In the genomic region with DNA sequence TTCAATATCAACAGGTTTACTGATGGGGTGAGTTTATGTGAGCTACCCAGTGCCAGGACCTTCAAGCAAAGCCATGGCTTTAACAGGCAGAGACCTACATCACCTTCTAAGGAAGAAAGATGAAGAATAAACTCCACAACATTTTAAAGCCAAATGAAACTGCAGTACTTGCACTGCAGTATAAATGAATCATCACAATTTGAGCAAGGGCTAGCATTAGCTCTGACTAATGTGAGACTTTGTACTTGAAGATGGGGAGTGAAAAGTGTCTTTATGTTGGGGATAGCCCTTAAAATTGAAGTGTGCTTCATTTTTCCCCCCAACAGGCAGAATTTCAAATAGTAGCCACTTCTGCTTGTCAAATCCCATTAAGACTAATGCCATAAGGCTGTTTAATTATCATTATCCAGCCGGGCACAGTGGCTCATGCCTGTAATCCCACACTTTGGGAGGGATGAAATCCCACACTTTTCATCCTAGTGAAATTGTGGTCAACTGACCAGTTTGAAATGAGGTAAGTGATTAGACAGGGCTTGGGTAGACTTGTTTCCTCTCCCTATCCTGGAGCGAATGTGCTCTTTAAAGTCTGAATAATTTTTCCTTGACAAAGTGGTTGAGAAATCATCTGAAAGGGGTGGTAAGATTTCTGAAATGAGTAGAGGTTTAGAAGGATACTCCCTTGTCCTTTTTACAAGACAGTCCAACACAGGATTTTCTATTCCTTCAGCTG, we compare ENCODE assay signal across 20 cellular contexts. TPM values are rescaled to one million over a fixed set of nuclear protein-coding genes. Genes with fewer than 3 reads are reported as not detected.
DNase-seq lines count a peak whose midpoint lies in the region; ATAC-seq and TF ChIP-seq lines count a peak whose summit lies in the region.
"Had no signal": no experiment of that assay in that cellular context is flagged by ENCODE, and none has a peak within 500 bp of the region (broad histone marks: within the 10 kb centered on the region; RNA-seq: fewer than 3 reads in every experiment).

No MANE protein-coding gene starts in this region.

- POLR2A ChIA-PET in MCF 10A (lab: Yijun Ruan, JAX) (no interaction called here), RWPE1 (lab: Yijun Ruan, JAX; ENCODE audit: low non-redundant PET) (no interaction called here)

- WGBS in mammary epithelial cell (ENCODE audit: low coverage, missing lambda C conversion rate) = 92% methylated on average over 2 of the region's 2 CpGs

- H3K9ac ChIP-seq in mammary epithelial cell (ENCODE audit: insufficient read depth, low read length) = no peak overlapping the region

- peaks cover 22% of the 10 kb centered on the region for H3K36me3 Mint-ChIP-seq in MCF 10A (ENCODE audit: insufficient read depth, unreplicated experiment)
- H3K36me3 Mint-ChIP-seq in activated naive CD8-positive, alpha-beta T cell treated with anti-CD3 and anti-CD28 coated beads for 36 hours = peaks cover 23% of the 10 kb centered on the region
- H3K36me3 Mint-ChIP-seq in GM23338 (ENCODE audit: low read depth) = peaks cover 15% of the 10 kb centered on the region

- H3K4me1 Mint-ChIP-seq in MCF 10A (ENCODE audit: insufficient read depth, unreplicated experiment) (peaks cover 13% of the 10 kb centered on the region), GM23338 (peaks cover 5% of the 10 kb centered on the region; the same call in 1 of the 3 replicates)
- H3K4me1 Mint-ChIP-seq in activated naive CD8-positive, alpha-beta T cell treated with anti-CD3 and anti-CD28 coated beads for 36 hours = peaks cover 25% of the 10 kb centered on the region

- H3K4me3 Mint-ChIP-seq in MCF 10A (ENCODE audit: unreplicated experiment) = no peak overlapping the region
- H3K4me3 Mint-ChIP-seq in activated naive CD8-positive, alpha-beta T cell treated with anti-CD3 and anti-CD28 coated beads for 36 hours = no peak overlapping the region
- no peak overlapping the region for H3K4me3 Mint-ChIP-seq in GM23338
- H3K4me3 Mint-ChIP-seq: activated B cell treated with CpG ODN at 0.5 μM for 24 hours; IgD-negative memory B cell; nephron; stimulated activated naive B cell treated with anti-CD40 and anti-IgM and Interleukin-4, amounts not matched to agents 10 μg/mL and 1 μg/mL and 100 μg/mL, for 72 hours had no signal

- H3K36me3 ChIP-seq in mammary epithelial cell (ENCODE audit: insufficient read depth, low read length) (peaks cover 4% of the 10 kb centered on the region), GM23338 (ENCODE audit: insufficient read depth) (peaks cover 5% of the 10 kb centered on the region; the same call in 1 of the 2 replicates)

- H3K27ac ChIP-seq in mammary epithelial cell (ENCODE audit: insufficient read depth, low read depth, low read length) = no peak overlapping the region
- no peak overlapping the region for H3K27ac ChIP-seq in GM23338 (ENCODE audit: low read depth)
- no peak overlapping the region for H3K27ac ChIP-seq in RWPE1
- H3K27ac ChIP-seq: left ventricle myocardium inferior had no signal

- H3K9me3 Mint-ChIP-seq in MCF 10A (ENCODE audit: unreplicated experiment) = no peaks in the 10 kb centered on the region
- no peaks in the 10 kb centered on the region for H3K9me3 Mint-ChIP-seq in activated naive CD8-positive, alpha-beta T cell treated with anti-CD3 and anti-CD28 coated beads for 36 hours
- no peaks in the 10 kb centered on the region; the same call in 2 of the 3 replicates for H3K9me3 Mint-ChIP-seq in GM23338
- H3K9me3 Mint-ChIP-seq: activated B cell treated with CpG ODN at 0.5 μM for 24 hours; IgD-negative memory B cell; stimulated activated naive B cell treated with anti-CD40 and anti-IgM and Interleukin-4, amounts not matched to agents 10 μg/mL and 1 μg/mL and 100 μg/mL, for 72 hours had no signal

- H4K20me1 ChIP-seq in mammary epithelial cell (ENCODE audit: insufficient read depth, low read length) (no peaks in the 10 kb centered on the region), GM23338 (replicated peaks; ENCODE audit: insufficient read depth) (no peaks in the 10 kb centered on the region)

- H3K4me2 ChIP-seq in mammary epithelial cell (ENCODE audit: insufficient read depth, low read depth, low read length) (no peak overlapping the region), GM23338 (no peak overlapping the region)

- in situ Hi-C loops in mammary epithelial cell (cut with MboI; ENCODE audit: low sequenced_read_pairs in 2 of 2) = no loop called here

- H3K27me3 Mint-ChIP-seq in MCF 10A (ENCODE audit: insufficient read depth, unreplicated experiment) (peaks cover 61% of the 10 kb centered on the region), GM23338 (ENCODE audit: insufficient read depth, low read depth, poor library complexity) (no peaks in the 10 kb centered on the region)
- H3K27me3 Mint-ChIP-seq in activated naive CD8-positive, alpha-beta T cell treated with anti-CD3 and anti-CD28 coated beads for 36 hours = no peaks in the 10 kb centered on the region
- H3K27me3 Mint-ChIP-seq: activated B cell treated with CpG ODN at 0.5 μM for 24 hours had no signal

- peaks cover 4% of the 10 kb centered on the region for H3K27me3 ChIP-seq in mammary epithelial cell (ENCODE audit: insufficient read depth, low read length)
- H3K27me3 ChIP-seq in GM23338 (ENCODE audit: insufficient read depth) = no peaks in the 10 kb centered on the region

- H3K27ac Mint-ChIP-seq in MCF 10A (ENCODE audit: low read depth, unreplicated experiment) (no peak overlapping the region), GM23338 (no peak overlapping the region)
- H3K27ac Mint-ChIP-seq in activated naive CD8-positive, alpha-beta T cell treated with anti-CD3 and anti-CD28 coated beads for 36 hours = peak overlapping the region; percentile 29
- H3K27ac Mint-ChIP-seq: activated B cell treated with CpG ODN at 0.5 μM for 24 hours; IgD-negative memory B cell; nephron; stimulated activated naive B cell treated with anti-CD40 and anti-IgM and Interleukin-4, amounts not matched to agents 10 μg/mL and 1 μg/mL and 100 μg/mL, for 72 hours had no signal

- H2AFZ ChIP-seq in mammary epithelial cell (ENCODE audit: low read depth, low read length) = no peak overlapping the region
- H2AFZ ChIP-seq in GM23338 = no peak overlapping the region

- BruUV-seq in mammary epithelial cell (replicated peaks; lab: Mats Ljungman, UMichigan) = no TSS peak
- no TSS peak for BruUV-seq in MCF 10A (replicated peaks; lab: Mats Ljungman, UMichigan)

- H3K4me1 ChIP-seq in mammary epithelial cell (ENCODE audit: insufficient read depth, low read length) = no peaks in the 10 kb centered on the region
- H3K4me1 ChIP-seq in GM23338 (ENCODE audit: insufficient read depth) = no peaks in the 10 kb centered on the region

- H3K4me3 ChIP-seq in mammary epithelial cell (replicated peaks in 1 of 3; ENCODE audit: insufficient read depth in 1 of 3, low read depth in 2 of 3, low read length in 3 of 3) = no peak overlapping the region
- H3K4me3 ChIP-seq in fibroblast of villous mesenchyme (ENCODE audit: low read depth, low read length) = no peak overlapping the region
- no peak overlapping the region for H3K4me3 ChIP-seq in GM23338
- H3K4me3 ChIP-seq: left ventricle myocardium inferior had no signal

- H3K9me3 ChIP-seq in mammary epithelial cell (replicated peaks; ENCODE audit: insufficient read depth, low read length) = no peaks in the 10 kb centered on the region
- H3K9me3 ChIP-seq: left ventricle myocardium inferior had no signal

- intact Hi-C loops in mammary epithelial cell (cut with micrococcal nuclease) = no loop called here
- intact Hi-C loops in MCF 10A (cut with micrococcal nuclease) = no loop called here

- CTCF ChIA-PET in mammary epithelial cell (lab: Charles Lee; ENCODE audit: low non-redundant PET) (no interaction called here), MCF 10A (lab: Yijun Ruan, JAX) (no interaction called here), RWPE1 (lab: Yijun Ruan, JAX) (interaction anchor here (0.5 kb wide), 1 partner anchor 1167 kb away, joined by 3 read pairs; no protein-coding TSS in a partner anchor)

- peak; percentile 25 for DNase-seq in mammary epithelial cell
- DNase-seq in MCF 10A (ENCODE audit: unreplicated experiment) = no peak
- no peak for DNase-seq in activated naive CD8-positive, alpha-beta T cell treated with anti-CD3 and anti-CD28 coated beads for 36 hours
- peak; percentile 20 for DNase-seq in fibroblast of villous mesenchyme (ENCODE audit: low read depth)
- no peak for DNase-seq in iPS-NIHi7 (ENCODE audit: extremely low spot score)
- no peak for DNase-seq in GM23338 (ENCODE audit: low spot score)
- DNase-seq in RWPE1 (ENCODE audit: low spot score) = no peak
- DNase-seq: activated B cell treated with CpG ODN at 0.5 μM for 24 hours; activated naive CD4-positive, alpha-beta T cell treated with anti-CD3 and anti-CD28 coated beads, Interleukin-2, amount 50 U/mL, for 16 hours; hypothalamus; left ventricle myocardium inferior; NCI-H345; stimulated activated naive B cell treated with anti-CD40 and anti-IgM and Interleukin-4, amounts not matched to agents 10 μg/mL and 1 μg/mL and 100 μg/mL, for 72 hours had no signal

- no peaks in the 10 kb centered on the region for H3K79me2 ChIP-seq in mammary epithelial cell (ENCODE audit: insufficient read depth, low read length)
- no peaks in the 10 kb centered on the region for H3K79me2 ChIP-seq in GM23338 (replicated peaks; ENCODE audit: insufficient read depth)

- no peaks in the 10 kb centered on the region for H3F3A ChIP-seq in GM23338 (replicated peaks; ENCODE audit: low read depth)

- ATAC-seq in GM23338 = no peak
- ATAC-seq in HG02678 (IDR thresholded peaks at IDR 0.05; ENCODE audit: unreplicated experiment) = no peak
- ATAC-seq: sciatic nerve; stimulated activated naive B cell treated with anti-CD40 and anti-IgM and Interleukin-4, amounts not matched to agents 10 μg/mL and 1 μg/mL and 100 μg/mL, for 72 hours had no signal

- no peaks in the 10 kb centered on the region for H3K9me2 ChIP-seq in GM23338 (ENCODE audit: insufficient read depth)

- TF ChIP-seq CTCF in mammary epithelial cell (conservative IDR thresholded peaks at IDR 0.05 in 1 of 2, IDR thresholded peaks at IDR 0.05 in 1 of 2; ENCODE audit: extremely low read depth in 1 of 2, insufficient read depth in 1 of 2, low read depth in 1 of 2, low read length in 2 of 2) (no peak), MCF 10A (IDR thresholded peaks at IDR 0.05; ENCODE audit: unreplicated experiment) (no peak), fibroblast of villous mesenchyme (IDR thresholded peaks at IDR 0.05; ENCODE audit: insufficient read depth, low read depth, low read length) (no peak), GM23338 (conservative IDR thresholded peaks at IDR 0.05; ENCODE audit: low read depth in 2 of 2) (no peak), RWPE1 (conservative IDR thresholded peaks at IDR 0.05; ENCODE audit: low read depth) (no peak)

- dilution Hi-C loops in mammary epithelial cell (cut with HindIII; ENCODE audit: low sequenced_read_pairs) = no loop called here

TF ChIP-seq in GM23338, 12 proteins besides CTCF, POLR2A, EP300 and RAD21 (continues in another document):
- no peak for TF ChIP-seq CREB1 (CRISPR knock-in tag; IDR thresholded peaks at IDR 0.05; ENCODE audit: low read depth)

RNA-seq across cellular contexts. Expression of a gene that starts 27.2 kb away (rescaled TPM):
- total RNA-seq in mammary epithelial cell (not detected), MCF 10A (2022) (not detected in 2 replicates), fibroblast of villous mesenchyme (under 0.01 TPM in 1 of 2 replicates, not detected in the other)
- polyA plus RNA-seq in mammary epithelial cell (not detected), GM23338 (2016; fragmentation: Nextera tagmentation; extraction: Ambion mirVana) (0.17 and 0.55 TPM in 2 replicates)
- not detected for polyA minus RNA-seq in mammary epithelial cell
- total RNA-seq in activated naive CD8-positive, alpha-beta T cell treated with anti-CD3 and anti-CD28 coated beads for 36 hours = 1 to 10 TPM; 1.0 to 1.4 TPM
- not detected in 2 replicates for total RNA-seq in GM23338 (2014; rRNA removed; shearing (Covaris generic))
- total RNA-seq: epithelial cell of proximal tubule, H1, OCI-LY7 had no signal
- polyA plus RNA-seq: H1 had no signal

Comparison
In these comparisons a context has a peak if more than half of its experiments do, and no peak if none do; other contexts are left out.
1. DNase-seq: peak in mammary epithelial cell (single experiment) and fibroblast of villous mesenchyme (single experiment); none in MCF 10A (single experiment), activated naive CD8-positive, alpha-beta T cell treated with anti-CD3 and anti-CD28 coated beads for 36 hours (single experiment), iPS-NIHi7 (single experiment), GM23338 (single experiment) and RWPE1 (single experiment).